In the genomic region with DNA sequence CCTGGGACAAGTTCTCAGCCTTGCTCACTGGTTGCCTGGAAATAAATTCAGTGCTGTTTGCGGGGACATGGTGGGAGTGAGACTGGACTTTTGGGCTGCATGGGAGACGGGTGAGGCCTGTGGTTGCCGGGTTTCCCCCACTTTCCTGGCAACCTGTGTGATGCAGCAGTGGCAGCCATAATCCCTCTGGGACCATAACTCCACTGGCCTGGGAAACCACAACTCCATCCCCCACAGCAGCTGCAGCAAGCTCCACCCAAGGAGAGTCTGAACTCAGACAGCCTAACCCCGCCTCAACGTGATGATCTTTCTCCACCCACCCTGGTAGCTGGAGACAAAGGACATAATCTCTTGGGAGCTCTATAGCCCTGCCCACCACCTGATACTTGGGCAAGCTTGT, we compare ENCODE assay signal across 12 cellular contexts.
DNase-seq lines count a peak whose midpoint lies in the region; ATAC-seq and TF ChIP-seq lines count a peak whose summit lies in the region.
"Had no signal": no experiment of that assay in that cellular context is flagged by ENCODE, and none has a peak within 500 bp of the region (broad histone marks: within the 10 kb centered on the region; RNA-seq: fewer than 3 reads in every experiment).

No MANE protein-coding gene starts in this region.

- CTCF ChIA-PET in activated naive CD4-positive, alpha-beta T cell treated with anti-CD3 and anti-CD28 coated beads, Interleukin-2, amount 10 ng/mL, durations not matched to agents 7 days and 5 days (lab: Charles Lee) = no interaction called here

- no peaks in the 10 kb centered on the region for H3K4me1 Mint-ChIP-seq in activated naive CD4-positive, alpha-beta T cell treated with anti-CD3 and anti-CD28 coated beads, Interleukin-2, amount 10 ng/mL, durations not matched to agents 7 days and 5 days
- H3K4me1 Mint-ChIP-seq: naive thymus-derived CD4-positive, alpha-beta T cell had no signal

- intact Hi-C loops in left ventricle myocardium inferior (cut with micrococcal nuclease) = no loop called here

- H3K4me3 Mint-ChIP-seq in activated naive CD4-positive, alpha-beta T cell treated with anti-CD3 and anti-CD28 coated beads, Interleukin-2, amount 10 ng/mL, durations not matched to agents 7 days and 5 days = no peak overlapping the region
- H3K4me3 Mint-ChIP-seq: naive thymus-derived CD4-positive, alpha-beta T cell had no signal

- ATAC-seq in GM19438 (IDR thresholded peaks at IDR 0.05; ENCODE audit: low read depth, unreplicated experiment) (peak; percentile 96), HG03066 (IDR thresholded peaks at IDR 0.05; ENCODE audit: low read depth, unreplicated experiment) (peak; percentile 65)
- ATAC-seq: naive thymus-derived CD4-positive, alpha-beta T cell had no signal

- H3K27me3 ChIP-seq in left ventricle myocardium inferior (ENCODE audit: low read depth) = no peaks in the 10 kb centered on the region

- no peak overlapping the region for H3K27ac Mint-ChIP-seq in activated naive CD4-positive, alpha-beta T cell treated with anti-CD3 and anti-CD28 coated beads, Interleukin-2, amount 10 ng/mL, durations not matched to agents 7 days and 5 days
- H3K27ac Mint-ChIP-seq: naive thymus-derived CD4-positive, alpha-beta T cell had no signal

- no peaks in the 10 kb centered on the region for H3K27me3 Mint-ChIP-seq in activated naive CD4-positive, alpha-beta T cell treated with anti-CD3 and anti-CD28 coated beads, Interleukin-2, amount 10 ng/mL, durations not matched to agents 7 days and 5 days

- TF ChIP-seq CTCF in left ventricle myocardium inferior (IDR thresholded peaks at IDR 0.05; ENCODE audit: borderline replicate concordance) = no peak

- DNase-seq in COLO668 (lab: John Stamatoyannopoulos, UW; ENCODE audit: unreplicated experiment) = peak; percentile 20
- peak; percentile 77 to 91 for DNase-seq in NCI-H526 (lab: John Stamatoyannopoulos, UW)
- no peak for DNase-seq in left ventricle myocardium inferior
- DNase-seq in GM03348 (ENCODE audit: low spot score) = no peak
- no peak for DNase-seq in dedifferentiated amniotic fluid mesenchymal stem cell (ENCODE audit: extremely low spot score)
- no peak for DNase-seq in activated naive CD4-positive, alpha-beta T cell treated with anti-CD3 and anti-CD28 coated beads, Interleukin-2, amount 10 ng/mL, durations not matched to agents 7 days and 5 days
- DNase-seq: AML-193; dermis blood vessel endothelial cell; naive thymus-derived CD4-positive, alpha-beta T cell; substantia nigra had no signal

- no peaks in the 10 kb centered on the region for H3K36me3 ChIP-seq in left ventricle myocardium inferior

- no peak overlapping the region for H3K4me3 ChIP-seq in left ventricle myocardium inferior

- H3K9me3 ChIP-seq in left ventricle myocardium inferior (replicated peaks) = peaks cover 32% of the 10 kb centered on the region

- no peak overlapping the region for H3K27ac ChIP-seq in left ventricle myocardium inferior (replicated peaks)

- no peaks in the 10 kb centered on the region for H3K36me3 Mint-ChIP-seq in activated naive CD4-positive, alpha-beta T cell treated with anti-CD3 and anti-CD28 coated beads, Interleukin-2, amount 10 ng/mL, durations not matched to agents 7 days and 5 days

- peaks cover 2% of the 10 kb centered on the region for H3K9me3 Mint-ChIP-seq in activated naive CD4-positive, alpha-beta T cell treated with anti-CD3 and anti-CD28 coated beads, Interleukin-2, amount 10 ng/mL, durations not matched to agents 7 days and 5 days

- peaks cover 9% of the 10 kb centered on the region for H3K4me1 ChIP-seq in left ventricle myocardium inferior

Comparison
In these comparisons a context has a peak if more than half of its experiments do, and no peak if none do; other contexts are left out.
1. DNase-seq: peak in COLO668 (single experiment) and NCI-H526 (2 of 2); none in left ventricle myocardium inferior (single experiment), GM03348 (single experiment), dedifferentiated amniotic fluid mesenchymal stem cell (single experiment) and activated naive CD4-positive, alpha-beta T cell treated with anti-CD3 and anti-CD28 coated beads, Interleukin-2, amount 10 ng/mL, durations not matched to agents 7 days and 5 days (single experiment).